In the genomic region with DNA sequence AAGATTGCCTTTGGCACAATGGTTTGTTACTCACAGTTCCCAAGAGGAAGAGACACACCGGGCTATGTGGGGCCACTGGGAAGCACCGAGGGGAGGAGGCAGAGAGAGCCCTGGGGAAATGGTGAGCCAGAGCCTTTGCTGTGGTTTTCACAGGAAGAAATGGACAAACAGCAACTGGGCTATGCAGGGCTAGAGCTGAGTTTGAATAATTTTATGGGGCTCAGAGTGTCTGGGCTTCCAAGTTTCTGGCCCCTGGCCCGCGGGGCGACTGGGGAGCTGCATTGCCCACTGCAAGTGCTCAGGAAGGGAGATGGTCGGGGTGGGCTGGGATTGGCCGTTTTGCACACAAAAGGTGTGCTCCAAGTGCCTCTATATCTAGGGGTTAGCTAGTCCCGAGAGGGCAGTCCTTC, we compare ENCODE assay signal across 17 cellular contexts.
DNase-seq lines count a peak whose midpoint lies in the region; TF ChIP-seq lines count a peak whose summit lies in the region.
"Had no signal": no experiment of that assay in that cellular context is flagged by ENCODE, and none has a peak within 500 bp of the region (broad histone marks: within the 10 kb centered on the region; RNA-seq: fewer than 3 reads in every experiment).

No MANE protein-coding gene starts in this region.

- no peak overlapping the region for H3K27ac Mint-ChIP-seq in osteocyte (ENCODE audit: unreplicated experiment)
- H3K27ac Mint-ChIP-seq: CD8-positive, alpha-beta T cell had no signal

- TF ChIP-seq CTCF in osteocyte (IDR thresholded peaks at IDR 0.05), result no peak

- peak; percentile 51 for DNase-seq in EH (ENCODE audit: low read depth)
- DNase-seq in LHCN-M2 (ENCODE audit: low read depth), result peak; percentile 90
- peak; percentile 73 for DNase-seq in fibroblast of gingiva (ENCODE audit: low read depth)
- DNase-seq in osteocyte (ENCODE audit: extremely low spot score, unreplicated experiment), result peak; percentile 69
- no peak for DNase-seq in RKO (ENCODE audit: low spot score)
- DNase-seq in NCI-H2171 (lab: John Stamatoyannopoulos, UW), result no peak
- no peak for DNase-seq in LoVo (ENCODE audit: low spot score)
- DNase-seq in erythroblast (lab: John Stamatoyannopoulos, UW), result no peak
- DNase-seq: activated CD4-positive, alpha-beta T cell treated with anti-CD3 and anti-CD28 coated beads, Interleukin-2, amount 50 U/mL, for 48 hours; aorta; left cardiac atrium; NCI-H1436; NCI-H526; sigmoid colon; stimulated activated naive CD4-positive, alpha-beta T cell treated with Interleukin-2 at 50 U/mL for 16 hours had no signal

- no peaks in the 10 kb centered on the region for H3K27me3 Mint-ChIP-seq in osteocyte (ENCODE audit: unreplicated experiment)

- H3K4me3 Mint-ChIP-seq in osteocyte (ENCODE audit: unreplicated experiment), result no peak overlapping the region
- H3K4me3 Mint-ChIP-seq: CD8-positive, alpha-beta T cell; naive thymus-derived CD4-positive, alpha-beta T cell had no signal

- no peak for TF ChIP-seq POLR2A in erythroblast (IDR thresholded peaks at IDR 0.05; ENCODE audit: low read length)

- H3K4me1 Mint-ChIP-seq in osteocyte (ENCODE audit: unreplicated experiment), result peaks cover 50% of the 10 kb centered on the region

- peaks cover 12% of the 10 kb centered on the region for H3K36me3 Mint-ChIP-seq in osteocyte (ENCODE audit: unreplicated experiment)
- H3K36me3 Mint-ChIP-seq: CD8-positive, alpha-beta T cell; naive thymus-derived CD4-positive, alpha-beta T cell had no signal

- no peaks in the 10 kb centered on the region for H3K9me3 Mint-ChIP-seq in osteocyte (ENCODE audit: unreplicated experiment)
- H3K9me3 Mint-ChIP-seq: CD8-positive, alpha-beta T cell had no signal

Comparison
In these comparisons a context has a peak if more than half of its experiments do, and no peak if none do; other contexts are left out.
1. DNase-seq: peak in EH (single experiment), LHCN-M2 (single experiment), fibroblast of gingiva (single experiment) and osteocyte (single experiment); none in RKO (single experiment), NCI-H2171 (single experiment), LoVo (single experiment) and erythroblast (0 of 2).